8 cellular contexts compared by ENCODE assay signal in the genomic region with DNA sequence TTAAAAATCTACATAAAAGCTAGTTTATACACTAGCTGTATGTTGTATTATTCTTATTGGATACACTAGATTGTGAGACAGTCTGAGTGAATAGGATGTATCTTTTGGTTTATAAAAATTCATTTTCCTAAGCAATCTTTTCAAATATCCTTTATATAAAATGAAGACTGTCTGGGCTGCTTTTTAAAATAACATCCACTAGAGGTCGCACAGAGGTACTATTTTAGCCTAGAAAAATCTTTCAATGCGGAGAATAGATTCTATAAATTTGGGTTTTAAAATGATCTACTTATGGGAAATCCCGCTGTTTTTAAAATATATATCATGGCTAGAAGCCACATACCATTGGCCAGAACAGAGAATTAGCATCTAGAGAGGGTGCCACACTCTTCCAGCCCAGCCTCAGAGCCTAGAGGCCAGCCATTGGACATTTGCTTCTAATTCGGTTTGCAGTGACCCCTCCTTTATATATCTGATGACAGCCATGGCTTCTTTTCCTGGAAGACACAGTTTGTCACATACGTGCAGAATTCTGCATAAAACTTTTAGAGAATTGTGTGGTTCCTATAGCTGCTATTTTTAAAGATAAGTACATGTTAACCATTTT.
A peak's percentile ranks its signal among the peaks of the same experiment; 100 is the strongest.
DNase-seq lines count a peak whose midpoint lies in the region; ATAC-seq, FAIRE-seq and TF ChIP-seq lines count a peak whose summit lies in the region.

No MANE protein-coding gene starts in this region.

- ATAC-seq in GM21447 (IDR thresholded peaks at IDR 0.05; ENCODE audit: unreplicated experiment) (peak; percentile 58), HG03039 (IDR thresholded peaks at IDR 0.05; ENCODE audit: unreplicated experiment) (no peak)

- DNase-seq in D721Med (ENCODE audit: insufficient read length, low spot score) (no peak), NCI-H526 treated with DMSO at 0.1 percent for 48 hours (lab: John Stamatoyannopoulos, UW) (peak; percentile 23), cerebellar cortex (ENCODE audit: low spot score) (peak; percentile 57), middle frontal gyrus (ENCODE audit: extremely low spot score, low spot score) (peak; percentile 51), Ammon's horn (ENCODE audit: low spot score) (no peak)
- no peak for DNase-seq in stimulated activated CD4-positive, alpha-beta T cell treated with anti-CD3 and anti-CD28 coated beads, Interleukin-4, amount 100 ng/mL, for 4 hours

- peak; percentile 61 for TF ChIP-seq CTCF in D721Med (IDR thresholded peaks at IDR 0.05; ENCODE audit: insufficient read depth, missing control alignments)

- FAIRE-seq in D721Med (lab: Jason Lieb, UNC): peak; percentile 21

Comparison
In these comparisons a context has a peak if more than half of its experiments do, and no peak if none do; other contexts are left out.
1. DNase-seq: peak in NCI-H526 treated with DMSO at 0.1 percent for 48 hours (single experiment), cerebellar cortex (single experiment) and middle frontal gyrus (single experiment); none in D721Med (single experiment), Ammon's horn (single experiment) and stimulated activated CD4-positive, alpha-beta T cell treated with anti-CD3 and anti-CD28 coated beads, Interleukin-4, amount 100 ng/mL, for 4 hours (0 of 2).